15 cellular contexts compared by ENCODE assay signal in genomic region chr5:177598477-177598876, GRCh38. TPM values are rescaled to one million over a fixed set of nuclear protein-coding genes. Genes with fewer than 3 reads are reported as not detected.
DNase-seq lines count a peak whose midpoint lies in the region; ATAC-seq, FAIRE-seq and TF ChIP-seq lines count a peak whose summit lies in the region.
"Had no signal": no experiment of that assay in that cellular context is flagged by ENCODE, and none has a peak within 500 bp of the region (broad histone marks: within the 10 kb centered on the region; RNA-seq: fewer than 3 reads in every experiment).

No MANE protein-coding gene starts in this region.

- peak overlapping the region; percentile 33; the same call in 1 of the 2 replicates for H3K4me2 ChIP-seq in PC-3 (ENCODE audit: low read length)
- H3K4me2 ChIP-seq in K562 (ENCODE audit: insufficient read depth, low read length) = peak overlapping the region; percentile 24; the same call in 1 of the 2 replicates

- peaks cover 35% of the 10 kb centered on the region for H3K36me3 Mint-ChIP-seq in activated CD4-positive, alpha-beta T cell treated with anti-CD3 and anti-CD28 coated beads for 36 hours (ENCODE audit: low read depth)
- peaks cover 27% of the 10 kb centered on the region for H3K36me3 Mint-ChIP-seq in osteocyte (ENCODE audit: unreplicated experiment)

- ATAC-seq in activated CD4-positive, alpha-beta T cell treated with anti-CD3 and anti-CD28 coated beads for 36 hours = no peak
- ATAC-seq in PC-3 (no peak), K562 (no peak), omental fat pad (ENCODE audit: low FRiP score) (no peak)
- ATAC-seq: gastrocnemius medialis had no signal

- 0 out of 2 replicates have a peak, but pooled peaks cover 2% of the 10 kb centered on the region for H4K20me1 ChIP-seq in PC-3 (ENCODE audit: low read length)
- peaks cover 4% of the 10 kb centered on the region for H4K20me1 ChIP-seq in K562 (replicated peaks; ENCODE audit: control insufficient read depth, insufficient read depth, low read length)

- no peaks in the 10 kb centered on the region for H3K9me3 Mint-ChIP-seq in activated CD4-positive, alpha-beta T cell treated with anti-CD3 and anti-CD28 coated beads for 36 hours (ENCODE audit: low read depth)
- H3K9me3 Mint-ChIP-seq in osteocyte (ENCODE audit: unreplicated experiment) = no peaks in the 10 kb centered on the region

- in situ Hi-C loops in K562 (cut with MboI) = no loop called here

- H3K9me2 ChIP-seq in PC-3 (replicated peaks; ENCODE audit: low read length) = no peaks in the 10 kb centered on the region

- no peak for TF ChIP-seq POLR2A in K562 (conservative IDR thresholded peaks at IDR 0.05)

- TF ChIP-seq EP300 in K562 (IDR thresholded peaks at IDR 0.05; ENCODE audit: low read length) = no peak

- no peaks in the 10 kb centered on the region for H3F3A ChIP-seq in PC-3 (ENCODE audit: low read length, unreplicated experiment)

- H3K9me1 ChIP-seq in K562 (ENCODE audit: control insufficient read depth, insufficient read depth, low read length) = no peaks in the 10 kb centered on the region

- WGBS in K562 (ENCODE audit: insufficient coverage, low coverage, missing lambda C conversion rate) = 11% methylated on average over 5 of the region's 5 CpGs

- H3K4me3 ChIP-seq in PC-3 (ENCODE audit: low read length) (no peak overlapping the region), K562 (no peak overlapping the region)

- CTCF ChIA-PET in activated CD4-positive, alpha-beta T cell treated with anti-CD3 and anti-CD28 coated beads for 36 hours (lab: Charles Lee) = interaction anchor here (0.8 kb wide), 1 partner anchor 220 kb away, joined by 3 read pairs; no protein-coding TSS in a partner anchor
- CTCF ChIA-PET in PC-3 (lab: Charles Lee) = no interaction called here
- CTCF ChIA-PET in K562 (lab: Yijun Ruan, JAX; ENCODE audit: low intra/inter-chr PET ratio) = no interaction called here

- no peaks in the 10 kb centered on the region for H3K27me3 Mint-ChIP-seq in activated CD4-positive, alpha-beta T cell treated with anti-CD3 and anti-CD28 coated beads for 36 hours
- no peaks in the 10 kb centered on the region for H3K27me3 Mint-ChIP-seq in osteocyte (ENCODE audit: unreplicated experiment)

- H3K9me3 ChIP-seq in PC-3 (ENCODE audit: low read length) = no peaks in the 10 kb centered on the region
- no peaks in the 10 kb centered on the region for H3K9me3 ChIP-seq in K562 (replicated peaks; ENCODE audit: control insufficient read depth, insufficient read depth, low read depth, low read length)
- H3K9me3 ChIP-seq: gastrocnemius medialis, uterus had no signal

- peaks cover 32% of the 10 kb centered on the region for H3K4me1 Mint-ChIP-seq in activated CD4-positive, alpha-beta T cell treated with anti-CD3 and anti-CD28 coated beads for 36 hours
- peaks cover 20% of the 10 kb centered on the region for H3K4me1 Mint-ChIP-seq in osteocyte (ENCODE audit: unreplicated experiment)

- peak; percentile 79 for FAIRE-seq in K562 (lab: Jason Lieb, UNC)
- FAIRE-seq: A204.1, kidney had no signal

- H3K79me2 ChIP-seq in PC-3 (ENCODE audit: low read length) (peaks cover 22% of the 10 kb centered on the region), K562 (ENCODE audit: control insufficient read depth, insufficient read depth, low read length) (peaks cover 20% of the 10 kb centered on the region)

- no TSS peak for BruUV-seq in PC-3 (replicated peaks; lab: Mats Ljungman, UMichigan)
- BruUV-seq in K562 (replicated peaks; lab: Mats Ljungman, UMichigan) = no TSS peak

- no peak for TF ChIP-seq RAD21 in K562 (CRISPR knock-in tag; conservative IDR thresholded peaks at IDR 0.05 in 1 of 2, IDR thresholded peaks at IDR 0.05 in 1 of 2)

- H3K27ac Mint-ChIP-seq in activated CD4-positive, alpha-beta T cell treated with anti-CD3 and anti-CD28 coated beads for 36 hours = peak overlapping the region; percentile 47
- H3K27ac Mint-ChIP-seq in osteocyte (ENCODE audit: unreplicated experiment) = peak overlapping the region; percentile 65

- intact Hi-C loops in activated CD4-positive, alpha-beta T cell treated with anti-CD3 and anti-CD28 coated beads for 36 hours (cut with DNase I, micrococcal nuclease) = loop anchor here (10.0 kb wide), 2 partner anchors 284 to 606 kb away; partner anchors contain the start of genes HNRNPAB (in 1 of the 2) and MXD3 (in 1 of the 2)
- intact Hi-C loops in PC-3 (cut with micrococcal nuclease) = no loop called here
- intact Hi-C loops in K562 (cut with micrococcal nuclease) = no loop called here

- H3K27me3 ChIP-seq in PC-3 (ENCODE audit: low read length) (no peaks in the 10 kb centered on the region), K562 (ENCODE audit: control insufficient read depth in 2 of 2, insufficient read depth in 2 of 2, low read length in 2 of 2) (no peaks in the 10 kb centered on the region)
- H3K27me3 ChIP-seq: gastrocnemius medialis, uterus had no signal

- no peak for DNase-seq in activated CD4-positive, alpha-beta T cell treated with anti-CD3 and anti-CD28 coated beads for 36 hours
- DNase-seq in activated CD4-positive, alpha-beta T cell treated with anti-CD3 and anti-CD28 coated beads, Interleukin-2, amount 50 U/mL, for 1 hour = no peak
- no peak for DNase-seq in PC-3
- DNase-seq in K562 (ENCODE audit: extremely low read depth in 1 of 4, low spot score in 3 of 4) = no peak
- DNase-seq in osteocyte (ENCODE audit: extremely low spot score, unreplicated experiment) = no peak
- no peak for DNase-seq in NCI-H1930 (lab: John Stamatoyannopoulos, UW)
- no peak for DNase-seq in superior temporal gyrus (ENCODE audit: extremely low spot score)
- no peak for DNase-seq in omental fat pad (ENCODE audit: low spot score)
- DNase-seq: amygdala, gastrocnemius medialis, kidney, NCI-H524, SIG-M5, uterus had no signal

- H3K4me1 ChIP-seq in PC-3 (ENCODE audit: insufficient read depth, low read length) (peaks cover 11% of the 10 kb centered on the region), K562 (replicated peaks in 1 of 2; ENCODE audit: control insufficient read depth in 2 of 2, insufficient read depth in 2 of 2, low read length in 2 of 2) (peaks cover 13 to 32% of the 10 kb centered on the region in 2 experiments; a peak in 4 of 5 replicates)

- peak overlapping the region; percentile 93 for H3K4me3 Mint-ChIP-seq in activated CD4-positive, alpha-beta T cell treated with anti-CD3 and anti-CD28 coated beads for 36 hours
- peak overlapping the region; percentile 35 for H3K4me3 Mint-ChIP-seq in osteocyte (ENCODE audit: unreplicated experiment)

- H3K36me3 ChIP-seq in PC-3 (ENCODE audit: low read depth, low read length) = peaks cover 33% of the 10 kb centered on the region
- H3K36me3 ChIP-seq in K562 (ENCODE audit: control insufficient read depth, insufficient read depth, low read length) = peaks cover 34% of the 10 kb centered on the region
- H3K36me3 ChIP-seq: uterus had no signal

- POLR2A ChIA-PET in activated CD4-positive, alpha-beta T cell treated with anti-CD3 and anti-CD28 coated beads for 36 hours (lab: Charles Lee) = interaction anchor here (0.6 kb wide), 1 partner anchor 12 kb away, joined by 3 read pairs; no protein-coding TSS in a partner anchor
- POLR2A ChIA-PET in PC-3 (lab: Charles Lee; ENCODE audit: unreplicated experiment) (interaction anchor here (0.6 kb wide), 1 partner anchor 70 kb away, joined by 4 read pairs; no protein-coding TSS in a partner anchor), K562 (lab: Yijun Ruan, JAX) (interaction anchor here (0.7 to 1.2 kb wide), 6 partner anchors 9 to 232 kb away, joined by 3 to 5 read pairs (median 4); no protein-coding TSS in a partner anchor)

- H2AFZ ChIP-seq in PC-3 (ENCODE audit: low read length) (no peak overlapping the region), K562 (ENCODE audit: low read depth, low read length) (no peak overlapping the region)

- no peak for TF ChIP-seq CTCF in PC-3 (conservative IDR thresholded peaks at IDR 0.05; ENCODE audit: low read depth, low read length)
- TF ChIP-seq CTCF in K562 (IDR thresholded peaks at IDR 0.05 in 2 of 3, conservative IDR thresholded peaks at IDR 0.05 in 1 of 3; ENCODE audit: insufficient read depth in 2 of 3, low read depth in 1 of 3, low read length in 3 of 3) = no peak
- TF ChIP-seq CTCF in osteocyte (IDR thresholded peaks at IDR 0.05) = no peak
- TF ChIP-seq CTCF in omental fat pad (IDR thresholded peaks at IDR 0.05) = no peak

- H3K27ac ChIP-seq in PC-3 (ENCODE audit: low read length) (no peak overlapping the region), K562 (ENCODE audit: extremely low read depth, low read depth, low read length) (no peak overlapping the region)
- H3K27ac ChIP-seq: uterus had no signal

- H3K9ac ChIP-seq in PC-3 (ENCODE audit: low read length) = no peak overlapping the region
- no peak overlapping the region for H3K9ac ChIP-seq in K562 (ENCODE audit: insufficient read depth in 1 of 2, low read depth in 2 of 2, low read length in 2 of 2)

RNA-seq across cellular contexts. Expression of gene B4GALT7, which starts 1.5 kb away (rescaled TPM):
- 10 to 100 TPM; 16.3 to 18.1 TPM for total RNA-seq in activated CD4-positive, alpha-beta T cell treated with anti-CD3 and anti-CD28 coated beads for 36 hours
- total RNA-seq in PC-3 (2014; rRNA removed) (33.8 and 41.6 TPM in 2 replicates), K562 (2014; rRNA removed) (15.1 and 18.2 TPM in 2 replicates), K562 (2014; rRNA removed; fragmentation: Illumina TruSeq; extraction: Trizol) (2.3 and 4.6 TPM in 2 replicates), K562 (2015; rRNA removed; fragmentation: Illumina TruSeq; extraction: Trizol) (9.1 and 9.7 TPM in 2 replicates), K562 (2021) (17.7 and 18.3 TPM in 2 replicates), osteocyte (34.9 and 36.0 TPM in 2 replicates), omental fat pad (10 to 100 TPM; 19.5 to 46.4 (median 25.8) TPM)
- 14.2 and 45.7 TPM in 2 replicates for total RNA-seq in K562 (2011; cell fraction: chromatin; rRNA removed; ENCODE audit: low replicate concordance)
- 39.6 and 42.7 TPM in 2 replicates for total RNA-seq in K562 (2011; cell fraction: nucleolus; rRNA removed)
- total RNA-seq in K562 (2011; cell fraction: nucleoplasm; rRNA removed) = 25.6 and 30.6 TPM in 2 replicates
- polyA plus RNA-seq in K562 (2011; rRNA removed) (9.5 and 11.4 TPM in 2 replicates), K562 (2014; fragmentation: Illumina TruSeq; extraction: Trizol) (8.8 and 14.6 TPM in 2 replicates), K562 (2014; fragmentation: Nextera tagmentation; extraction: Ambion mirVana) (under 1 TPM; 0.34 to 0.88 TPM), K562 (2014; rRNA removed) (15.0 and 16.6 TPM in 2 replicates)
- 12.4 and 32.8 TPM in 2 replicates for polyA plus RNA-seq in K562 (2011; cell fraction: cytosol; rRNA removed)
- 18.8 and 34.8 TPM in 2 replicates for polyA plus RNA-seq in K562 (2011; cell fraction: nucleus; rRNA removed)
- polyA plus RNA-seq in K562 (2012) = 11.7 and 19.4 TPM in 2 replicates
- 3.1 and 5.6 TPM in 2 replicates for polyA minus RNA-seq in K562 (2011; rRNA and poly(A)+ RNA removed)
- polyA minus RNA-seq in K562 (2011; cell fraction: cytosol; rRNA and poly(A)+ RNA removed) = 7.4 and 7.8 TPM in 2 replicates
- 12.8 and 18.5 TPM in 2 replicates for polyA minus RNA-seq in K562 (2011; cell fraction: nucleus; rRNA and poly(A)+ RNA removed)

RNA-seq across cellular contexts. Expression of gene TMED9, which starts 6.5 kb away (rescaled TPM):
- total RNA-seq in activated CD4-positive, alpha-beta T cell treated with anti-CD3 and anti-CD28 coated beads for 36 hours = 100 to 1,000 TPM in 1 of 2 experiments, 10 to 100 TPM in 1; 83.2 to 109 TPM
- total RNA-seq in PC-3 (2014; rRNA removed) = 217 and 261 TPM in 2 replicates
- 151 and 356 TPM in 2 replicates for total RNA-seq in K562 (2011; cell fraction: chromatin; rRNA removed; ENCODE audit: low replicate concordance)
- total RNA-seq in K562 (2011; cell fraction: nucleolus; rRNA removed) = 455 and 495 TPM in 2 replicates
- 410 and 412 TPM in 2 replicates for total RNA-seq in K562 (2011; cell fraction: nucleoplasm; rRNA removed)
- total RNA-seq in K562 (2014; rRNA removed) = 90.0 and 98.0 TPM in 2 replicates
- 57.1 and 65.9 TPM in 2 replicates for total RNA-seq in K562 (2014; rRNA removed; fragmentation: Illumina TruSeq; extraction: Trizol)
- 72.8 and 73.5 TPM in 2 replicates for total RNA-seq in K562 (2015; rRNA removed; fragmentation: Illumina TruSeq; extraction: Trizol)
- total RNA-seq in K562 (2021) = 147 and 173 TPM in 2 replicates
- polyA plus RNA-seq in K562 (2011; rRNA removed) = 301 and 375 TPM in 2 replicates
- 280 and 325 TPM in 2 replicates for polyA plus RNA-seq in K562 (2011; cell fraction: cytosol; rRNA removed)
- polyA plus RNA-seq in K562 (2011; cell fraction: nucleus; rRNA removed) = 112 and 139 TPM in 2 replicates
- 181 and 366 TPM in 2 replicates for polyA plus RNA-seq in K562 (2012)
- polyA plus RNA-seq in K562 (2014; fragmentation: Illumina TruSeq; extraction: Trizol) = 144 and 168 TPM in 2 replicates
- polyA plus RNA-seq in K562 (2014; fragmentation: Nextera tagmentation; extraction: Ambion mirVana) = 10 to 100 TPM; 43.7 to 53.2 TPM
- polyA plus RNA-seq in K562 (2014; rRNA removed) = 213 and 235 TPM in 2 replicates
- polyA minus RNA-seq in K562 (2011; rRNA and poly(A)+ RNA removed) = 208 and 226 TPM in 2 replicates
- polyA minus RNA-seq in K562 (2011; cell fraction: cytosol; rRNA and poly(A)+ RNA removed) = 75.1 and 101 TPM in 2 replicates
- 40.4 and 90.7 TPM in 2 replicates for polyA minus RNA-seq in K562 (2011; cell fraction: nucleus; rRNA and poly(A)+ RNA removed)
- 216 and 248 TPM in 2 replicates for total RNA-seq in osteocyte
- 100 to 1,000 TPM in 3 of 4 donors, 10 to 100 TPM in 1; 81.0 to 129 (median 105) TPM for total RNA-seq in omental fat pad

RNA-seq across cellular contexts. Expression of gene FAM193B, which starts 44.1 kb away (rescaled TPM):
- total RNA-seq in activated CD4-positive, alpha-beta T cell treated with anti-CD3 and anti-CD28 coated beads for 36 hours = 10 to 100 TPM; 63.6 to 77.7 TPM
- total RNA-seq in PC-3 (2014; rRNA removed) = 33.9 and 41.1 TPM in 2 replicates
- 296 and 489 TPM in 2 replicates for total RNA-seq in K562 (2011; cell fraction: chromatin; rRNA removed; ENCODE audit: low replicate concordance)
- total RNA-seq in K562 (2011; cell fraction: nucleolus; rRNA removed) = 300 and 332 TPM in 2 replicates
- 230 and 273 TPM in 2 replicates for total RNA-seq in K562 (2011; cell fraction: nucleoplasm; rRNA removed)
- 33.6 and 53.1 TPM in 2 replicates for total RNA-seq in K562 (2014; rRNA removed)
- 15.2 and 18.0 TPM in 2 replicates for total RNA-seq in K562 (2014; rRNA removed; fragmentation: Illumina TruSeq; extraction: Trizol)
- 31.7 and 37.3 TPM in 2 replicates for total RNA-seq in K562 (2015; rRNA removed; fragmentation: Illumina TruSeq; extraction: Trizol)
- 58.7 and 59.4 TPM in 2 replicates for total RNA-seq in K562 (2021)
- polyA plus RNA-seq in K562 (2011; rRNA removed) = 51.5 and 73.5 TPM in 2 replicates
- 30.7 and 38.5 TPM in 2 replicates for polyA plus RNA-seq in K562 (2011; cell fraction: cytosol; rRNA removed)
- polyA plus RNA-seq in K562 (2011; cell fraction: nucleus; rRNA removed) = 492 and 661 TPM in 2 replicates
- polyA plus RNA-seq in K562 (2012) = 52.7 and 87.6 TPM in 2 replicates
- 44.1 and 45.0 TPM in 2 replicates for polyA plus RNA-seq in K562 (2014; fragmentation: Illumina TruSeq; extraction: Trizol)
- polyA plus RNA-seq in K562 (2014; fragmentation: Nextera tagmentation; extraction: Ambion mirVana) = 1 to 10 TPM; 4.4 to 5.0 TPM
- 73.4 and 76.4 TPM in 2 replicates for polyA plus RNA-seq in K562 (2014; rRNA removed)
- polyA minus RNA-seq in K562 (2011; rRNA and poly(A)+ RNA removed) = 11.0 and 15.0 TPM in 2 replicates
- 10.5 and 24.3 TPM in 2 replicates for polyA minus RNA-seq in K562 (2011; cell fraction: cytosol; rRNA and poly(A)+ RNA removed)
- 47.3 and 51.4 TPM in 2 replicates for polyA minus RNA-seq in K562 (2011; cell fraction: nucleus; rRNA and poly(A)+ RNA removed)
- total RNA-seq in osteocyte = 82.0 and 97.2 TPM in 2 replicates
- total RNA-seq in omental fat pad = 10 to 100 TPM; 43.3 to 92.5 (median 50.9) TPM

Comparison
In these comparisons a context has a peak if more than half of its experiments do, and no peak if none do; other contexts are left out.
1. intact Hi-C loops: an anchor here in activated CD4-positive, alpha-beta T cell treated with anti-CD3 and anti-CD28 coated beads for 36 hours (10.0 kb wide); none called in PC-3 and K562.